13 cellular contexts compared by ENCODE assay signal in genomic region chr2:128394004-128394730, GRCh38.
A peak's percentile ranks its signal among the peaks of the same experiment; 100 is the strongest.
DNase-seq lines count a peak whose midpoint lies in the region; TF ChIP-seq lines count a peak whose summit lies in the region.
"Had no signal": no experiment of that assay in that cellular context is flagged by ENCODE, and none has a peak within 500 bp of the region (broad histone marks: within the 10 kb centered on the region; RNA-seq: fewer than 3 reads in every experiment).

No MANE protein-coding gene starts in this region.

- POLR2A ChIA-PET in activated CD4-positive, alpha-beta memory T cell treated with anti-CD3 and anti-CD28 coated beads for 36 hours (lab: Charles Lee), result no interaction called here

- DNase-seq in cardiac septum (ENCODE audit: low spot score), result peak; percentile 31
- no peak for DNase-seq in right atrium auricular region (ENCODE audit: low spot score)
- DNase-seq in cerebellum (ENCODE audit: low spot score), result peak; percentile 58
- peak; percentile 65 for DNase-seq in mesenteric fat pad (ENCODE audit: low spot score)
- DNase-seq in NCI-H510A (lab: John Stamatoyannopoulos, UW), result no peak
- no peak for DNase-seq in stimulated activated naive CD4-positive, alpha-beta T cell treated with Interleukin-2 at 50 U/mL for 16 hours (lab: John Stamatoyannopoulos, UW)
- DNase-seq in nephron progenitor cell, result no peak
- DNase-seq in activated CD4-positive, alpha-beta memory T cell treated with anti-CD3 and anti-CD28 coated beads for 36 hours, result no peak
- DNase-seq: DMS53, KBM-7, NCI-H1048, PC-9 had no signal

- H3K27me3 Mint-ChIP-seq in nephron progenitor cell (ENCODE audit: low read depth, poor library complexity), result peaks cover 11% of the 10 kb centered on the region
- H3K27me3 Mint-ChIP-seq in activated CD4-positive, alpha-beta memory T cell treated with anti-CD3 and anti-CD28 coated beads for 36 hours, result no peaks in the 10 kb centered on the region

- no peak overlapping the region for H3K4me3 ChIP-seq in right atrium auricular region
- H3K4me3 ChIP-seq: HAP-1, PC-9 had no signal

- no peaks in the 10 kb centered on the region for H3K36me3 ChIP-seq in right atrium auricular region
- H3K36me3 ChIP-seq: HAP-1 had no signal

- no peak overlapping the region for H3K27ac ChIP-seq in right atrium auricular region
- H3K27ac ChIP-seq: PC-9 had no signal

- H3K9me3 ChIP-seq in right atrium auricular region, result no peaks in the 10 kb centered on the region
- H3K9me3 ChIP-seq: HAP-1 had no signal

- H3K27me3 ChIP-seq in right atrium auricular region, result no peaks in the 10 kb centered on the region

- no peaks in the 10 kb centered on the region for H3K36me3 Mint-ChIP-seq in nephron progenitor cell (ENCODE audit: low read depth)
- no peaks in the 10 kb centered on the region for H3K36me3 Mint-ChIP-seq in activated CD4-positive, alpha-beta memory T cell treated with anti-CD3 and anti-CD28 coated beads for 36 hours

- H3K27ac Mint-ChIP-seq in nephron progenitor cell, result no peak overlapping the region
- H3K27ac Mint-ChIP-seq in activated CD4-positive, alpha-beta memory T cell treated with anti-CD3 and anti-CD28 coated beads for 36 hours, result no peak overlapping the region

- intact Hi-C loops in cardiac septum (cut with DNase I), result no loop called here
- intact Hi-C loops in activated CD4-positive, alpha-beta memory T cell treated with anti-CD3 and anti-CD28 coated beads for 36 hours (cut with micrococcal nuclease), result no loop called here

- H3K4me3 Mint-ChIP-seq in nephron progenitor cell, result no peak overlapping the region
- no peak overlapping the region for H3K4me3 Mint-ChIP-seq in activated CD4-positive, alpha-beta memory T cell treated with anti-CD3 and anti-CD28 coated beads for 36 hours

- peaks cover 10% of the 10 kb centered on the region for H3K9me3 Mint-ChIP-seq in nephron progenitor cell
- H3K9me3 Mint-ChIP-seq in activated CD4-positive, alpha-beta memory T cell treated with anti-CD3 and anti-CD28 coated beads for 36 hours, result no peaks in the 10 kb centered on the region

- CTCF ChIA-PET in activated CD4-positive, alpha-beta memory T cell treated with anti-CD3 and anti-CD28 coated beads for 36 hours (lab: Charles Lee), result no interaction called here

- no peak for TF ChIP-seq CTCF in right atrium auricular region (IDR thresholded peaks at IDR 0.05)
- TF ChIP-seq CTCF in nephron progenitor cell (IDR thresholded peaks at IDR 0.05), result no peak

- no peaks in the 10 kb centered on the region for H3K4me1 ChIP-seq in right atrium auricular region

- peaks cover 71% of the 10 kb centered on the region for H3K4me1 Mint-ChIP-seq in nephron progenitor cell
- H3K4me1 Mint-ChIP-seq in activated CD4-positive, alpha-beta memory T cell treated with anti-CD3 and anti-CD28 coated beads for 36 hours (ENCODE audit: low read depth), result no peaks in the 10 kb centered on the region

Comparison
In these comparisons a context has a peak if more than half of its experiments do, and no peak if none do; other contexts are left out.
1. DNase-seq: peak in cardiac septum (single experiment), cerebellum (single experiment) and mesenteric fat pad (single experiment); none in right atrium auricular region (single experiment), NCI-H510A (single experiment), stimulated activated naive CD4-positive, alpha-beta T cell treated with Interleukin-2 at 50 U/mL for 16 hours (single experiment), nephron progenitor cell (single experiment) and activated CD4-positive, alpha-beta memory T cell treated with anti-CD3 and anti-CD28 coated beads for 36 hours (single experiment).